Comparison of ENCODE assay signal across 1 cellular context in genomic region chr6:151675746-151676459, GRCh38.
TF ChIP-seq lines count a peak whose summit lies in the region.

No MANE protein-coding gene starts in this region.

TF ChIP-seq in GM23338, 12 proteins besides CTCF, POLR2A, EP300 and RAD21 (continued from another document):
- peak; percentile 26; the same call in 1 of the 2 replicates for TF ChIP-seq ZNF462 (CRISPR knock-in tag; IDR thresholded peaks at IDR 0.05)
